ENCODE assay signal across 31 cellular contexts in the genomic region with DNA sequence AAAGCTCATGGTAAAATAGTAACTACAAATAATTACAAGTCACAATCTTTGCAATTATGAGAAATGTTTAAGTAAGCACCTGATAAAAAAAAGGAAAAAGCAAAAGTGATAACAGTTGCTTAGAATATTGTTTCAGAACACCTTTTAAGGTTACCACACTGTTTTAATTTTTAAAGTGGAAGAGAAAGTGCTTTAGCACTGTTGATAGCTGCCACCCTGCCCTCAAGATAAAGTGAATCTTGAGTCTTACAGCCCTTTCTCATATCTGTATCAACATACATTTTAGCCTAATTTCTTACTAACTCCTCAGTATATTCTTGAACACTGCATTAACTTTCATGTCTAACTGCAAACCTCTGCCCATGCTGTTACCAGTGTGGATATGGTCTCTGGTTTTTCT.
"Had no signal": no experiment of that assay in that cellular context is flagged by ENCODE, and none has a peak within 500 bp of the region (broad histone marks: within the 10 kb centered on the region; RNA-seq: fewer than 3 reads in every experiment).

No MANE protein-coding gene starts in this region.

- H3K4me3 Mint-ChIP-seq: activated B cell treated with CpG ODN at 0.5 μM for 24 hours; activated CD4-positive, alpha-beta memory T cell treated with anti-CD3 and anti-CD28 coated beads for 36 hours; activated CD4-positive, alpha-beta T cell treated with anti-CD3 and anti-CD28 coated beads, Interleukin-2, amount 10 ng/mL, durations not matched to agents 24 days and 14 days; activated CD8-positive, alpha-beta memory T cell treated with anti-CD3 and anti-CD28 coated beads, Interleukin-2, amount 10 ng/mL, durations not matched to agents 7 days and 5 days; activated CD8-positive, alpha-beta T cell treated with anti-CD3 and anti-CD28 coated beads, Interleukin-2, amount 10 ng/mL, durations not matched to agents 7 days and 5 days; activated naive CD4-positive, alpha-beta T cell treated with anti-CD3 and anti-CD28 coated beads, Interleukin-2, amount 10 ng/mL, durations not matched to agents 7 days and 5 days; activated naive CD4-positive, alpha-beta T cell treated with anti-CD3 and anti-CD28 coated beads, Interleukin-2, amount 50 U/mL, for 24 hours; activated naive CD8-positive, alpha-beta T cell; activated naive CD8-positive, alpha-beta T cell treated with anti-CD3 and anti-CD28 coated beads, Interleukin-2, amount 50 U/mL, for 24 hours; activated T-cell treated with anti-CD3 and anti-CD28 coated beads, Interleukin-2, amount 50 U/mL, for 24 hours; T-helper 1 cell treated with Interleukin-12 subunit alpha and Interleukin-12 subunit beta and Interleukin-4 antibody, amounts not matched to agents 30 μg/mL and 1 μg/mL, for 36 hours; T-helper 2 cell treated with Interferon-gamma antibody and Interleukin-4, amounts not matched to agents 5 μg/mL and 100 μg/mL, for 36 hours had no signal

- H3K27ac Mint-ChIP-seq: activated B cell treated with CpG ODN at 0.5 μM for 24 hours; activated CD4-positive, alpha-beta memory T cell treated with anti-CD3 and anti-CD28 coated beads for 36 hours; activated CD4-positive, alpha-beta T cell treated with anti-CD3 and anti-CD28 coated beads, Interleukin-2, amount 10 ng/mL, durations not matched to agents 24 days and 14 days; activated CD8-positive, alpha-beta memory T cell treated with anti-CD3 and anti-CD28 coated beads, Interleukin-2, amount 10 ng/mL, durations not matched to agents 7 days and 5 days; activated CD8-positive, alpha-beta T cell treated with anti-CD3 and anti-CD28 coated beads, Interleukin-2, amount 10 ng/mL, durations not matched to agents 7 days and 5 days; activated naive CD4-positive, alpha-beta T cell treated with anti-CD3 and anti-CD28 coated beads, Interleukin-2, amount 10 ng/mL, durations not matched to agents 7 days and 5 days; activated naive CD4-positive, alpha-beta T cell treated with anti-CD3 and anti-CD28 coated beads, Interleukin-2, amount 50 U/mL, for 24 hours; activated naive CD8-positive, alpha-beta T cell; activated T-cell treated with anti-CD3 and anti-CD28 coated beads, Interleukin-2, amount 50 U/mL, for 24 hours; activated T-helper 2 cell treated with anti-CD3 and anti-CD28 coated beads, Interferon-gamma antibody, Interleukin-2, Interleukin-4, amounts not matched to agents 10 μg/mL and 5 μg/mL and 100 μg/mL, durations not matched to agents 14 hours and 24 hours and 36 hours; T-helper 1 cell treated with Interleukin-12 subunit alpha and Interleukin-12 subunit beta and Interleukin-4 antibody, amounts not matched to agents 30 μg/mL and 1 μg/mL, for 36 hours; T-helper 2 cell treated with Interferon-gamma antibody and Interleukin-4, amounts not matched to agents 5 μg/mL and 100 μg/mL, for 36 hours had no signal

- ATAC-seq: activated CD8-positive, alpha-beta memory T cell treated with anti-CD3 and anti-CD28 coated beads, Interleukin-2, amount 10 ng/mL, durations not matched to agents 7 days and 5 days; activated CD8-positive, alpha-beta T cell treated with anti-CD3 and anti-CD28 coated beads, Interleukin-2, amount 10 ng/mL, durations not matched to agents 7 days and 5 days; activated naive CD8-positive, alpha-beta T cell treated with anti-CD3 and anti-CD28 coated beads, Interleukin-2, amount 50 U/mL, for 24 hours; body of pancreas had no signal

- H3K27me3 Mint-ChIP-seq: activated B cell treated with CpG ODN at 0.5 μM for 24 hours; activated CD4-positive, alpha-beta memory T cell treated with anti-CD3 and anti-CD28 coated beads for 36 hours; activated CD4-positive, alpha-beta T cell treated with anti-CD3 and anti-CD28 coated beads, Interleukin-2, amount 10 ng/mL, durations not matched to agents 24 days and 14 days; activated CD8-positive, alpha-beta memory T cell treated with anti-CD3 and anti-CD28 coated beads, Interleukin-2, amount 10 ng/mL, durations not matched to agents 7 days and 5 days; activated naive CD4-positive, alpha-beta T cell treated with anti-CD3 and anti-CD28 coated beads, Interleukin-2, amount 10 ng/mL, durations not matched to agents 7 days and 5 days; activated naive CD4-positive, alpha-beta T cell treated with anti-CD3 and anti-CD28 coated beads, Interleukin-2, amount 50 U/mL, for 24 hours; activated naive CD8-positive, alpha-beta T cell; activated naive CD8-positive, alpha-beta T cell treated with anti-CD3 and anti-CD28 coated beads, Interleukin-2, amount 50 U/mL, for 24 hours; activated T-cell treated with anti-CD3 and anti-CD28 coated beads, Interleukin-2, amount 50 U/mL, for 24 hours had no signal

- DNase-seq: activated B cell treated with CpG ODN at 0.5 μM for 24 hours; activated CD4-positive, alpha-beta memory T cell treated with anti-CD3 and anti-CD28 coated beads for 36 hours; activated CD4-positive, alpha-beta T cell treated with anti-CD3 and anti-CD28 coated beads for 4 hours; activated CD4-positive, alpha-beta T cell treated with anti-CD3 and anti-CD28 coated beads, Interleukin-2, amount 10 ng/mL, durations not matched to agents 24 days and 14 days; activated CD4-positive, alpha-beta T cell treated with anti-CD3 and anti-CD28 coated beads, Interleukin-2, amount 50 U/mL, for 1 hour; activated CD4-positive, alpha-beta T cell treated with anti-CD3 and anti-CD28 coated beads, Interleukin-2, amount 50 U/mL, for 4 hours; activated CD4-positive, CD25-positive, alpha-beta regulatory T cell treated with anti-CD3 and anti-CD28 coated beads, Interleukin-2, amount 50 U/mL, for 72 hours; activated CD8-positive, alpha-beta memory T cell treated with anti-CD3 and anti-CD28 coated beads for 24 hours; activated CD8-positive, alpha-beta memory T cell treated with anti-CD3 and anti-CD28 coated beads, Interleukin-2, amount 10 ng/mL, durations not matched to agents 7 days and 5 days; activated CD8-positive, alpha-beta memory T cell treated with anti-CD3 and anti-CD28 coated beads, Interleukin-2, amount 50 U/mL, for 48 hours; activated CD8-positive, alpha-beta T cell treated with anti-CD3 and anti-CD28 coated beads, Interleukin-2, amount 10 ng/mL, durations not matched to agents 7 days and 5 days; activated effector memory CD4-positive, alpha-beta T cell treated with Interleukin-2 at 50 U/mL for 16 hours; activated gamma-delta T cell; activated naive CD4-positive, alpha-beta T cell treated with anti-CD3 and anti-CD28 coated beads, Interleukin-2, amount 10 ng/mL, durations not matched to agents 7 days and 5 days; activated naive CD4-positive, alpha-beta T cell treated with Interleukin-2 at 50 U/mL for 16 hours; activated naive CD8-positive, alpha-beta T cell treated with anti-CD3 and anti-CD28 coated beads, Interleukin-2, amount 50 U/mL, for 24 hours; activated T-cell treated with anti-CD3 and anti-CD28 coated beads, Interleukin-2, amount 50 U/mL, for 24 hours; activated T-cell treated with anti-CD3 and anti-CD28 coated beads, Interleukin-2, amount 50 U/mL, for 48 hours; amygdala; anterior cingulate cortex; body of pancreas; brain microvascular endothelial cell; central memory CD4-positive, alpha-beta T cell; T-helper 1 cell; T-helper 2 cell; T-helper 9 cell had no signal

- H3K4me1 Mint-ChIP-seq: activated B cell treated with CpG ODN at 0.5 μM for 24 hours had no signal

- H3K9me3 Mint-ChIP-seq: activated B cell treated with CpG ODN at 0.5 μM for 24 hours; activated CD4-positive, alpha-beta memory T cell treated with anti-CD3 and anti-CD28 coated beads for 36 hours; activated naive CD4-positive, alpha-beta T cell treated with anti-CD3 and anti-CD28 coated beads, Interleukin-2, amount 10 ng/mL, durations not matched to agents 7 days and 5 days; activated naive CD4-positive, alpha-beta T cell treated with anti-CD3 and anti-CD28 coated beads, Interleukin-2, amount 50 U/mL, for 24 hours; activated naive CD8-positive, alpha-beta T cell treated with anti-CD3 and anti-CD28 coated beads, Interleukin-2, amount 50 U/mL, for 24 hours; activated T-cell treated with anti-CD3 and anti-CD28 coated beads, Interleukin-2, amount 50 U/mL, for 24 hours; activated T-helper 2 cell treated with anti-CD3 and anti-CD28 coated beads, Interferon-gamma antibody, Interleukin-2, Interleukin-4, amounts not matched to agents 10 μg/mL and 5 μg/mL and 100 μg/mL, durations not matched to agents 14 hours and 24 hours and 36 hours; T-helper 2 cell treated with Interferon-gamma antibody and Interleukin-4, amounts not matched to agents 5 μg/mL and 100 μg/mL, for 36 hours had no signal

- H3K36me3 Mint-ChIP-seq: activated CD4-positive, alpha-beta memory T cell treated with anti-CD3 and anti-CD28 coated beads for 36 hours; activated naive CD4-positive, alpha-beta T cell treated with anti-CD3 and anti-CD28 coated beads, Interleukin-2, amount 10 ng/mL, durations not matched to agents 7 days and 5 days; activated naive CD4-positive, alpha-beta T cell treated with anti-CD3 and anti-CD28 coated beads, Interleukin-2, amount 50 U/mL, for 24 hours had no signal
